Comparison of ENCODE assay signal across 8 cellular contexts in genomic region chr4:7192252-7193039, GRCh38. TPM values are rescaled to one million over a fixed set of nuclear protein-coding genes. Genes with fewer than 3 reads are reported as not detected.
DNase-seq lines count a peak whose midpoint lies in the region; ATAC-seq, FAIRE-seq and TF ChIP-seq lines count a peak whose summit lies in the region.

Gene SORCS2, plus strand, starts transcription at chr4:7192538.

- WGBS in heart right ventricle, 2 donors: 0% methylated on average over 49 to 113 of the region's 119 CpGs
- WGBS in trophoblast cell (ENCODE audit: extremely low coverage, insufficient coverage, insufficient read length): no CpG with 5 or more reads among the region's 119 CpGs

- POLR2A ChIA-PET in activated naive CD8-positive, alpha-beta T cell treated with anti-CD3 and anti-CD28 coated beads, Interleukin-2, amount 10 ng/mL, durations not matched to agents 7 days and 5 days (lab: Charles Lee): no interaction called here

- no peaks in the 10 kb centered on the region for H3F3A ChIP-seq in DOHH2 (ENCODE audit: control insufficient read depth, insufficient read depth)

- H3K27me3 Mint-ChIP-seq in activated naive CD8-positive, alpha-beta T cell treated with anti-CD3 and anti-CD28 coated beads, Interleukin-2, amount 10 ng/mL, durations not matched to agents 7 days and 5 days: peaks cover 60% of the 10 kb centered on the region

- no peak for FAIRE-seq in urothelium cell line (lab: Jason Lieb, UNC)

- TF ChIP-seq CTCF in DOHH2 (IDR thresholded peaks at IDR 0.05; ENCODE audit: low read depth, low read length, poor library complexity, severe bottlenecking): peak; percentile 33
- TF ChIP-seq CTCF in heart right ventricle (IDR thresholded peaks at IDR 0.05): peak; percentile 44 to 87 (median 64)

- H3K27ac Mint-ChIP-seq in activated naive CD8-positive, alpha-beta T cell treated with anti-CD3 and anti-CD28 coated beads, Interleukin-2, amount 10 ng/mL, durations not matched to agents 7 days and 5 days: no peak within 1 kb of the TSS

- no peak within 1 kb of the TSS for H3K14ac ChIP-seq in trophoblast cell (ENCODE audit: low read length)

- H3K27me3 ChIP-seq in DOHH2 (ENCODE audit: control insufficient read depth, low read length) (peaks cover 10% of the 10 kb centered on the region; the same call in 1 of the 2 replicates), heart right ventricle (peaks cover 7 to 83% (median 63%) of the 10 kb centered on the region in 7 donors), trophoblast cell (ENCODE audit: insufficient read depth, low read length) (peaks cover 20% of the 10 kb centered on the region)

- no peaks in the 10 kb centered on the region for H3K4me1 Mint-ChIP-seq in activated naive CD8-positive, alpha-beta T cell treated with anti-CD3 and anti-CD28 coated beads, Interleukin-2, amount 10 ng/mL, durations not matched to agents 7 days and 5 days

- no peaks in the 10 kb centered on the region for H3K79me1 ChIP-seq in trophoblast cell (ENCODE audit: low read length)

- H3K27ac ChIP-seq in DOHH2 (ENCODE audit: low read depth, low read length): no peak within 1 kb of the TSS
- no peak within 1 kb of the TSS for H3K27ac ChIP-seq in heart right ventricle
- no peak within 1 kb of the TSS for H3K27ac ChIP-seq in trophoblast cell (ENCODE audit: low read depth, low read length)

- no peaks in the 10 kb centered on the region for H3K9me3 Mint-ChIP-seq in activated naive CD8-positive, alpha-beta T cell treated with anti-CD3 and anti-CD28 coated beads, Interleukin-2, amount 10 ng/mL, durations not matched to agents 7 days and 5 days

- no peak within 1 kb of the TSS for H3K4me2 ChIP-seq in DOHH2 (ENCODE audit: low read length)
- H3K4me2 ChIP-seq in trophoblast cell (ENCODE audit: low read length): peak within 1 kb of the TSS; percentile 71

- H3K4ac ChIP-seq in trophoblast cell (ENCODE audit: low read depth, low read length): no peak within 1 kb of the TSS

- H4K20me1 ChIP-seq in DOHH2 (ENCODE audit: control insufficient read depth, insufficient read depth, low read depth, low read length): no peaks in the 10 kb centered on the region

- H3K9me3 ChIP-seq in DOHH2 (ENCODE audit: control insufficient read depth, insufficient read depth, low read length) (no peaks in the 10 kb centered on the region), heart right ventricle (no peaks in the 10 kb centered on the region), trophoblast cell (ENCODE audit: insufficient read depth, low read depth, low read length) (no peaks in the 10 kb centered on the region)

- H3K36me3 ChIP-seq in DOHH2 (ENCODE audit: control insufficient read depth, low read length) (no peaks in the 10 kb centered on the region), heart right ventricle (no peaks in the 10 kb centered on the region), trophoblast cell (ENCODE audit: control insufficient read depth in 1 of 2, insufficient read depth in 2 of 2, low read length in 2 of 2) (no peaks in the 10 kb centered on the region)

- H2AK5ac ChIP-seq in trophoblast cell (ENCODE audit: low read length): no peak within 1 kb of the TSS

- H4K8ac ChIP-seq in trophoblast cell (ENCODE audit: low read depth, low read length): no peak within 1 kb of the TSS

- no peak within 1 kb of the TSS for H2BK12ac ChIP-seq in trophoblast cell (ENCODE audit: low read length)

- no peak within 1 kb of the TSS for H2AFZ ChIP-seq in trophoblast cell (ENCODE audit: insufficient read depth, low read length, poor library complexity)

- ATAC-seq in HG02798 (IDR thresholded peaks at IDR 0.05; ENCODE audit: poor library complexity, unreplicated experiment) (peak; percentile 55), heart right ventricle (peak; percentile 65 to 92 (median 80)), GM18520 (IDR thresholded peaks at IDR 0.05; ENCODE audit: unreplicated experiment) (no peak)
- peak; percentile 89 for ATAC-seq in activated naive CD8-positive, alpha-beta T cell treated with anti-CD3 and anti-CD28 coated beads, Interleukin-2, amount 10 ng/mL, durations not matched to agents 7 days and 5 days (ENCODE audit: low read depth)

- H4K91ac ChIP-seq in trophoblast cell (ENCODE audit: low read depth, low read length): no peak within 1 kb of the TSS

- H3K79me2 ChIP-seq in DOHH2 (ENCODE audit: control insufficient read depth, low read length): no peaks in the 10 kb centered on the region
- H3K79me2 ChIP-seq in trophoblast cell (ENCODE audit: control insufficient read depth, insufficient read depth, low read length, poor library complexity): no peaks in the 10 kb centered on the region

- H3K9me2 ChIP-seq in DOHH2 (replicated peaks; ENCODE audit: control insufficient read depth, low read length): no peaks in the 10 kb centered on the region

- H3K4me3 ChIP-seq in DOHH2 (ENCODE audit: low read length): no peak within 1 kb of the TSS
- H3K4me3 ChIP-seq in heart right ventricle: peak within 1 kb of the TSS; percentile 14 to 52 (median 44)
- H3K4me3 ChIP-seq in trophoblast cell (ENCODE audit: low read depth, low read length): no peak within 1 kb of the TSS

- no peak within 1 kb of the TSS for H3K18ac ChIP-seq in trophoblast cell (ENCODE audit: low read length)

- peak within 1 kb of the TSS; percentile 45 for H3K4me3 Mint-ChIP-seq in activated naive CD8-positive, alpha-beta T cell treated with anti-CD3 and anti-CD28 coated beads, Interleukin-2, amount 10 ng/mL, durations not matched to agents 7 days and 5 days

- no peak within 1 kb of the TSS for H4K12ac ChIP-seq in trophoblast cell (ENCODE audit: low read depth, low read length)

- H3K4me1 ChIP-seq in DOHH2 (ENCODE audit: control insufficient read depth, low read length) (no peaks in the 10 kb centered on the region), heart right ventricle (peaks cover 4 to 18% (median 13%) of the 10 kb centered on the region in 9 donors), trophoblast cell (ENCODE audit: control insufficient read depth in 1 of 2, insufficient read depth in 2 of 2, low read length in 2 of 2) (peaks cover 5 to 6% of the 10 kb centered on the region in 2 experiments)

- H3K23ac ChIP-seq in trophoblast cell (ENCODE audit: low read length): no peak within 1 kb of the TSS

- DNase-seq in RPMI7951 (ENCODE audit: low read depth) (peak; percentile 57), heart right ventricle (peak; percentile 53 to 74), trophoblast cell (peak; percentile 10 to 62), urothelium cell line (ENCODE audit: low spot score) (peak; percentile 77)
- DNase-seq in activated naive CD8-positive, alpha-beta T cell treated with anti-CD3 and anti-CD28 coated beads, Interleukin-2, amount 10 ng/mL, durations not matched to agents 7 days and 5 days: peak; percentile 77

- H3K36me3 Mint-ChIP-seq in activated naive CD8-positive, alpha-beta T cell treated with anti-CD3 and anti-CD28 coated beads, Interleukin-2, amount 10 ng/mL, durations not matched to agents 7 days and 5 days: no peaks in the 10 kb centered on the region

- H2BK120ac ChIP-seq in trophoblast cell (ENCODE audit: insufficient read depth, low read length, poor library complexity): no peak within 1 kb of the TSS

- intact Hi-C loops in heart right ventricle (cut with DNase I): loop anchor here (1.0 to 10.0 kb wide), 12 partner anchors 99 to 610 kb away; no protein-coding TSS in a partner anchor

- no peak within 1 kb of the TSS for H2BK5ac ChIP-seq in trophoblast cell (ENCODE audit: low read depth, low read length, poor library complexity)

- H3K9ac ChIP-seq in trophoblast cell (ENCODE audit: low read length): no peak within 1 kb of the TSS

RNA-seq across cellular contexts. Expression of gene SORCS2, which starts in this region (rescaled TPM):
- 2.0 and 2.9 TPM in 2 replicates for total RNA-seq in RPMI7951 (2014; rRNA removed; shearing (Covaris generic))
- not detected for total RNA-seq in activated naive CD8-positive, alpha-beta T cell treated with anti-CD3 and anti-CD28 coated beads, Interleukin-2, amount 10 ng/mL, durations not matched to agents 7 days and 5 days
- total RNA-seq in heart right ventricle: 1 to 10 TPM in 9 of 10 donors, under 1 TPM in 1; 0.95 to 5.4 (median 2.6) TPM
- polyA plus RNA-seq in heart right ventricle: under 1 TPM; 0.25 to 0.66 TPM
- 0.14 and 0.26 TPM in 2 replicates for polyA plus RNA-seq in trophoblast cell (2013)

Comparison
In these comparisons a context has a peak if more than half of its experiments do, and no peak if none do; other contexts are left out.
1. Peak in DNase-seq and ATAC-seq in activated naive CD8-positive, alpha-beta T cell treated with anti-CD3 and anti-CD28 coated beads, Interleukin-2, amount 10 ng/mL, durations not matched to agents 7 days and 5 days; RNA of the gene not detected or under 1 TPM.
2. H3K4me3 ChIP-seq: peak in heart right ventricle (10 of 10); none in DOHH2 (single experiment) and trophoblast cell (single experiment).
3. Peak in every context shown above with its lines, with median percentiles within 50 percentile points of each other: DNase-seq.